1 cellular context compared by ENCODE assay signal in genomic region chr19:10083911-10084310, GRCh38.
TF ChIP-seq lines count a peak whose summit lies in the region.

No MANE protein-coding gene starts in this region.

TF ChIP-seq in WTC11, 78 proteins besides CTCF, POLR2A, EP300 and RAD21:
- TF ChIP-seq GTF2I (CRISPR knock-in tag; conservative IDR thresholded peaks at IDR 0.05), result 0 out of 2 replicates have a peak, but pooled peaks have one; percentile 69
- TF ChIP-seq, protein P1, sequence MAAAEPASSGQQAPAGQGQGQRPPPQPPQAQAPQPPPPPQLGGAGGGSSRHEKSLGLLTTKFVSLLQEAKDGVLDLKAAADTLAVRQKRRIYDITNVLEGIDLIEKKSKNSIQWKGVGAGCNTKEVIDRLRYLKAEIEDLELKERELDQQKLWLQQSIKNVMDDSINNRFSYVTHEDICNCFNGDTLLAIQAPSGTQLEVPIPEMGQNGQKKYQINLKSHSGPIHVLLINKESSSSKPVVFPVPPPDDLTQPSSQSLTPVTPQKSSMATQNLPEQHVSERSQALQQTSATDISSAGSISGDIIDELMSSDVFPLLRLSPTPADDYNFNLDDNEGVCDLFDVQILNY (CRISPR knock-in tag; IDR thresholded peaks at IDR 0.05), result no peak
- no peak for TF ChIP-seq ZNF396 (CRISPR knock-in tag; IDR thresholded peaks at IDR 0.05; ENCODE audit: borderline replicate concordance)
- no peak for TF ChIP-seq ZNF219 (CRISPR knock-in tag; IDR thresholded peaks at IDR 0.05; ENCODE audit: borderline replicate concordance)
